Comparison of ENCODE assay signal across 9 cellular contexts in the genomic region with DNA sequence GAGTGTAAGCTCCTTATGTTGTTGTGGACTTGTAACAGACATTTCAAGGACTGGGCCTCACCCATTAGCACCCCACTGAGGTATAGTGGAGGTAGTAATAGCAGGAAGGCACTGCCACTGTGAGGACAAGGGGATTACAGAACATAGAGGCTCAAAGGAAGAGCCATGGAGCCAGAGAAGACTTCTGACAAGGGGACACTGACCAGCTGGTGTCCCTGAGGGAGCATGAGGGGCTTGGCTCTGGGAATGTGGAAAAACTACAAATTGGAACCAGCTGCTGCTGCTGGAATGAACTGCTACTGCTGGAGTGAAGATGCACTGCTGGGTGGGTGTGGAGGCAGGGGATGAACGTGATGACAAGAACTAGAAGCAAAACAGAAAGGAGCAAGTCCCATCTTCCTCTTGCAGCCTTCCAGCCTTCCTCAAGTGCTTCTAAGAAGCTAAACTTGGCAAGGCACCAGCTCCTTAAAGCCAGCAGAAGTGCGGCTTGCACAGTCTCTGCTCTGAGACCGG.
DNase-seq lines count a peak whose midpoint lies in the region; ATAC-seq, FAIRE-seq and TF ChIP-seq lines count a peak whose summit lies in the region.
"Had no signal": no experiment of that assay in that cellular context is flagged by ENCODE, and none has a peak within 500 bp of the region (broad histone marks: within the 10 kb centered on the region; RNA-seq: fewer than 3 reads in every experiment).

No MANE protein-coding gene starts in this region.

- H3K4me1 Mint-ChIP-seq in brain, result peaks cover 60% of the 10 kb centered on the region

- no TSS peak for BruUV-seq in HepG2 (replicated peaks; lab: Mats Ljungman, UMichigan)

- H3K9me2 ChIP-seq in Karpas-422 (replicated peaks; ENCODE audit: insufficient read depth, low read length), result no peaks in the 10 kb centered on the region

- POLR2A ChIA-PET in HepG2 (lab: Yijun Ruan, JAX), result no interaction called here

- DNase-seq in HepG2 (ENCODE audit: low spot score), result no peak
- peak; percentile 13 to 55 for DNase-seq in tibial nerve (ENCODE audit: low spot score in 2 of 2)
- no peak for DNase-seq in Karpas-422
- no peak for DNase-seq in SIG-M5 (lab: John Stamatoyannopoulos, UW)
- no peak for DNase-seq in erythroblast (lab: John Stamatoyannopoulos, UW)
- DNase-seq: T-cell had no signal

- H3K27ac Mint-ChIP-seq in brain, result peak overlapping the region in 3 of 5 experiments; percentile 48 to 79 (median 49)
- H3K27ac Mint-ChIP-seq: T-cell had no signal

- CTCF ChIA-PET in HepG2 (lab: Yijun Ruan, JAX; ENCODE audit: low intra/inter-chr PET ratio, low total read pairs), result no interaction called here

- TF ChIP-seq POLR2A in HepG2 (IDR thresholded peaks at IDR 0.05; ENCODE audit: insufficient read depth in 1 of 2, low read depth in 2 of 2, low read length in 2 of 2), result no peak
- no peak for TF ChIP-seq POLR2A in tibial nerve (IDR thresholded peaks at IDR 0.05)
- no peak for TF ChIP-seq POLR2A in erythroblast (IDR thresholded peaks at IDR 0.05; ENCODE audit: low read length)

- intact Hi-C loops in HepG2 (cut with micrococcal nuclease; ENCODE audit: unreplicated experiment), result loop anchor here (1.0 kb wide), 1 partner anchor 179 kb away; a partner anchor contains a TSS

- H3K9me3 Mint-ChIP-seq in brain, result no peaks in the 10 kb centered on the region
- H3K9me3 Mint-ChIP-seq: T-cell had no signal

- peaks cover 3% of the 10 kb centered on the region for H3K27me3 Mint-ChIP-seq in brain
- H3K27me3 Mint-ChIP-seq: T-cell had no signal

- no peak for TF ChIP-seq CTCF in brain (conservative IDR thresholded peaks at IDR 0.05)
- no peak for TF ChIP-seq CTCF in HepG2 (CRISPR knock-in tag; IDR thresholded peaks at IDR 0.05)
- no peak for TF ChIP-seq CTCF in tibial nerve (IDR thresholded peaks at IDR 0.05)

- no peaks in the 10 kb centered on the region for H3K9me3 ChIP-seq in HepG2 (ENCODE audit: low read length)
- no peaks in the 10 kb centered on the region for H3K9me3 ChIP-seq in tibial nerve
- no peaks in the 10 kb centered on the region for H3K9me3 ChIP-seq in Karpas-422 (ENCODE audit: low read length)

- H3K36me3 ChIP-seq in HepG2 (replicated peaks in 1 of 2; ENCODE audit: control insufficient read depth in 1 of 2, insufficient read depth in 2 of 2, low read length in 2 of 2), result no peaks in the 10 kb centered on the region; a peak in 1 of 5 replicates
- no peaks in the 10 kb centered on the region for H3K36me3 ChIP-seq in tibial nerve
- no peaks in the 10 kb centered on the region for H3K36me3 ChIP-seq in Karpas-422 (ENCODE audit: insufficient read depth, low read length)

- H3K4me1 ChIP-seq in HepG2 (ENCODE audit: insufficient read depth, low read length) (no peaks in the 10 kb centered on the region), tibial nerve (peaks cover 0 to 35% (median 2%) of the 10 kb centered on the region in 4 donors), Karpas-422 (ENCODE audit: low read length) (no peaks in the 10 kb centered on the region)

- WGBS in HepG2 (ENCODE audit: low lambda C conversion rate), result 93% methylated on average over 3 of the region's 3 CpGs
- WGBS in tibial nerve, 2 donors, result 14 to 26% methylated on average over 3 of the region's 3 CpGs

- no peaks in the 10 kb centered on the region for H3K79me2 ChIP-seq in HepG2 (ENCODE audit: insufficient read depth, low read length)
- H3K79me2 ChIP-seq in Karpas-422 (ENCODE audit: low read length), result no peaks in the 10 kb centered on the region

- TF ChIP-seq EP300 in HepG2 (IDR thresholded peaks at IDR 0.05; ENCODE audit: low read depth in 2 of 2, low read length in 2 of 2) (no peak), HepG2 (CRISPR knock-in tag; IDR thresholded peaks at IDR 0.05; ENCODE audit: borderline replicate concordance) (no peak), tibial nerve (IDR thresholded peaks at IDR 0.05) (no peak)

- no peak overlapping the region for H3K9ac ChIP-seq in HepG2 (ENCODE audit: insufficient read depth, low read depth, low read length)
- no peak overlapping the region for H3K9ac ChIP-seq in Karpas-422 (ENCODE audit: low read length)

- H4K20me1 ChIP-seq in HepG2 (ENCODE audit: insufficient read depth, low read length) (no peaks in the 10 kb centered on the region), Karpas-422 (ENCODE audit: insufficient read depth, low read depth, low read length) (no peaks in the 10 kb centered on the region)

- no peak overlapping the region for H3K4me2 ChIP-seq in HepG2 (ENCODE audit: low read depth, low read length)
- H3K4me2 ChIP-seq in Karpas-422 (ENCODE audit: low read depth, low read length, poor library complexity, severe bottlenecking), result no peak overlapping the region

- in situ Hi-C loops in HepG2 (cut with HindIII; ENCODE audit: extremely low pct_ligation_motif_present, low pct_unique_long_range_greater_than_20kb), result no loop called here

- H3K36me3 Mint-ChIP-seq in brain, result peaks cover 4% of the 10 kb centered on the region
- H3K36me3 Mint-ChIP-seq: T-cell had no signal

- H3K4me3 Mint-ChIP-seq in brain, result no peak overlapping the region
- H3K4me3 Mint-ChIP-seq: T-cell had no signal

- FAIRE-seq in HepG2 (lab: Jason Lieb, UNC), result no peak

- H2AFZ ChIP-seq in HepG2 (ENCODE audit: low read length) (no peak overlapping the region), Karpas-422 (ENCODE audit: low read length) (no peak overlapping the region)

- no peak for TF ChIP-seq RAD21 in HepG2 (CRISPR knock-in tag; IDR thresholded peaks at IDR 0.05)

- H3K4me3 ChIP-seq in HepG2 (replicated peaks in 1 of 3; ENCODE audit: insufficient read depth in 1 of 3, low read depth in 2 of 3, low read length in 3 of 3) (no peak overlapping the region), tibial nerve (no peak overlapping the region), Karpas-422 (ENCODE audit: low read length) (no peak overlapping the region)

- H3K27ac ChIP-seq in HepG2 (ENCODE audit: extremely low read length, insufficient read depth, low read length), result no peak overlapping the region
- H3K27ac ChIP-seq in tibial nerve, result no peak overlapping the region
- H3K27ac ChIP-seq in Karpas-422 (ENCODE audit: low read length), result no peak overlapping the region

- peak; percentile 49 for ATAC-seq in HG02610 (IDR thresholded peaks at IDR 0.05; ENCODE audit: unreplicated experiment)
- ATAC-seq in HepG2, result peak; percentile 33; the same call in 2 of the 3 replicates
- no peak for ATAC-seq in GM19328 (IDR thresholded peaks at IDR 0.05; ENCODE audit: unreplicated experiment)
- ATAC-seq: T-cell had no signal

- H3K27me3 ChIP-seq in HepG2 (ENCODE audit: control insufficient read depth in 1 of 2, insufficient read depth in 2 of 2, low read length in 2 of 2) (no peaks in the 10 kb centered on the region), tibial nerve (no peaks in the 10 kb centered on the region), Karpas-422 (ENCODE audit: low read length) (no peaks in the 10 kb centered on the region)

TF ChIP-seq in HepG2, 621 proteins besides CTCF, POLR2A, EP300 and RAD21:
- TF ChIP-seq, protein P1, sequence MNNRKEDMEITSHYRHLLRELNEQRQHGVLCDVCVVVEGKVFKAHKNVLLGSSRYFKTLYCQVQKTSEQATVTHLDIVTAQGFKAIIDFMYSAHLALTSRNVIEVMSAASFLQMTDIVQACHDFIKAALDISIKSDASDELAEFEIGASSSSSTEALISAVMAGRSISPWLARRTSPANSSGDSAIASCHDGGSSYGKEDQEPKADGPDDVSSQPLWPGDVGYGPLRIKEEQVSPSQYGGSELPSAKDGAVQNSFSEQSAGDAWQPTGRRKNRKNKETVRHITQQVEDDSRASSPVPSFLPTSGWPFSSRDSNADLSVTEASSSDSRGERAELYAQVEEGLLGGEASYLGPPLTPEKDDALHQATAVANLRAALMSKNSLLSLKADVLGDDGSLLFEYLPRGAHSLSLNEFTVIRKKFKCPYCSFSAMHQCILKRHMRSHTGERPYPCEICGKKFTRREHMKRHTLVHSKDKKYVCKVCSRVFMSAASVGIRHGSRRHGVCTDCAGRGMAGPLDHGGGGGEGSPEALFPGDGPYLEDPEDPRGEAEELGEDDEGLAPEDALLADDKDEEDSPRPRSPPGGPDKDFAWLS (CRISPR knock-in tag; IDR thresholded peaks at IDR 0.05; ENCODE audit: borderline replicate concordance), result no peak
- TF ChIP-seq, protein P2, sequence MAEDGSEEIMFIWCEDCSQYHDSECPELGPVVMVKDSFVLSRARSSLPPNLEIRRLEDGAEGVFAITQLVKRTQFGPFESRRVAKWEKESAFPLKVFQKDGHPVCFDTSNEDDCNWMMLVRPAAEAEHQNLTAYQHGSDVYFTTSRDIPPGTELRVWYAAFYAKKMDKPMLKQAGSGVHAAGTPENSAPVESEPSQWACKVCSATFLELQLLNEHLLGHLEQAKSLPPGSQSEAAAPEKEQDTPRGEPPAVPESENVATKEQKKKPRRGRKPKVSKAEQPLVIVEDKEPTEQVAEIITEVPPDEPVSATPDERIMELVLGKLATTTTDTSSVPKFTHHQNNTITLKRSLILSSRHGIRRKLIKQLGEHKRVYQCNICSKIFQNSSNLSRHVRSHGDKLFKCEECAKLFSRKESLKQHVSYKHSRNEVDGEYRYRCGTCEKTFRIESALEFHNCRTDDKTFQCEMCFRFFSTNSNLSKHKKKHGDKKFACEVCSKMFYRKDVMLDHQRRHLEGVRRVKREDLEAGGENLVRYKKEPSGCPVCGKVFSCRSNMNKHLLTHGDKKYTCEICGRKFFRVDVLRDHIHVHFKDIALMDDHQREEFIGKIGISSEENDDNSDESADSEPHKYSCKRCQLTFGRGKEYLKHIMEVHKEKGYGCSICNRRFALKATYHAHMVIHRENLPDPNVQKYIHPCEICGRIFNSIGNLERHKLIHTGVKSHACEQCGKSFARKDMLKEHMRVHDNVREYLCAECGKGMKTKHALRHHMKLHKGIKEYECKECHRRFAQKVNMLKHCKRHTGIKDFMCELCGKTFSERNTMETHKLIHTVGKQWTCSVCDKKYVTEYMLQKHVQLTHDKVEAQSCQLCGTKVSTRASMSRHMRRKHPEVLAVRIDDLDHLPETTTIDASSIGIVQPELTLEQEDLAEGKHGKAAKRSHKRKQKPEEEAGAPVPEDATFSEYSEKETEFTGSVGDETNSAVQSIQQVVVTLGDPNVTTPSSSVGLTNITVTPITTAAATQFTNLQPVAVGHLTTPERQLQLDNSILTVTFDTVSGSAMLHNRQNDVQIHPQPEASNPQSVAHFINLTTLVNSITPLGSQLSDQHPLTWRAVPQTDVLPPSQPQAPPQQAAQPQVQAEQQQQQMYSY (CRISPR knock-in tag; IDR thresholded peaks at IDR 0.05), result no peak
TF ChIP-seq in HepG2: peak in this region for 0.

Comparison
In these comparisons a context has a peak if more than half of its experiments do, and no peak if none do; other contexts are left out.
1. DNase-seq: peak in tibial nerve (2 of 2); none in HepG2 (single experiment), Karpas-422 (single experiment), SIG-M5 (single experiment) and erythroblast (0 of 2).